ENCODE assay signal across 1 cellular context in genomic region chr7:94928168-94928707, GRCh38.
TF ChIP-seq lines count a peak whose summit lies in the region.

No MANE protein-coding gene starts in this region.

TF ChIP-seq in HEK293, 187 proteins besides CTCF, POLR2A, EP300 and RAD21 (continued from another document):
- TF ChIP-seq, protein P1, sequence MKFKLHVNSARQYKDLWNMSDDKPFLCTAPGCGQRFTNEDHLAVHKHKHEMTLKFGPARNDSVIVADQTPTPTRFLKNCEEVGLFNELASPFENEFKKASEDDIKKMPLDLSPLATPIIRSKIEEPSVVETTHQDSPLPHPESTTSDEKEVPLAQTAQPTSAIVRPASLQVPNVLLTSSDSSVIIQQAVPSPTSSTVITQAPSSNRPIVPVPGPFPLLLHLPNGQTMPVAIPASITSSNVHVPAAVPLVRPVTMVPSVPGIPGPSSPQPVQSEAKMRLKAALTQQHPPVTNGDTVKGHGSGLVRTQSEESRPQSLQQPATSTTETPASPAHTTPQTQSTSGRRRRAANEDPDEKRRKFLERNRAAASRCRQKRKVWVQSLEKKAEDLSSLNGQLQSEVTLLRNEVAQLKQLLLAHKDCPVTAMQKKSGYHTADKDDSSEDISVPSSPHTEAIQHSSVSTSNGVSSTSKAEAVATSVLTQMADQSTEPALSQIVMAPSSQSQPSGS (tag by site-specific recombination; IDR thresholded peaks at IDR 0.05; ENCODE audit: low read depth) = peak; percentile 91
- TF ChIP-seq ZSCAN4 (tag by site-specific recombination; IDR thresholded peaks at IDR 0.05) (no peak), ZNF629 (tag by site-specific recombination; IDR thresholded peaks at IDR 0.05) (peak; percentile 64; the same call in 1 of the 2 replicates), ZFP37 (tag by site-specific recombination; IDR thresholded peaks at IDR 0.05) (0 out of 2 replicates have a peak, but pooled peaks have one; percentile 16), ZNF449 (tag by site-specific recombination; IDR thresholded peaks at IDR 0.05) (no peak), ZNF707 (tag by site-specific recombination; IDR thresholded peaks at IDR 0.05) (no peak), ZXDB (tag by site-specific recombination; IDR thresholded peaks at IDR 0.05) (no peak), ZNF202 (tag by site-specific recombination; IDR thresholded peaks at IDR 0.05; ENCODE audit: borderline replicate concordance) (no peak), IKZF3 (tag by site-specific recombination; IDR thresholded peaks at IDR 0.05) (no peak), ZNF558 (tag by site-specific recombination; IDR thresholded peaks at IDR 0.05) (peak; percentile 16; the same call in 1 of the 2 replicates), ZNF18 (tag by site-specific recombination; IDR thresholded peaks at IDR 0.05) (no peak), ZNF274 (IDR thresholded peaks at IDR 0.05; ENCODE audit: low read length) (no peak), ZNF274 (tag by site-specific recombination; IDR thresholded peaks at IDR 0.05; ENCODE audit: borderline replicate concordance) (no peak), ZBTB21 (tag by site-specific recombination; IDR thresholded peaks at IDR 0.05) (peak; percentile 72), SALL2 (tag by site-specific recombination; IDR thresholded peaks at IDR 0.05; ENCODE audit: borderline replicate concordance) (no peak)
